ENCODE assay signal across 8 cellular contexts in the genomic region with DNA sequence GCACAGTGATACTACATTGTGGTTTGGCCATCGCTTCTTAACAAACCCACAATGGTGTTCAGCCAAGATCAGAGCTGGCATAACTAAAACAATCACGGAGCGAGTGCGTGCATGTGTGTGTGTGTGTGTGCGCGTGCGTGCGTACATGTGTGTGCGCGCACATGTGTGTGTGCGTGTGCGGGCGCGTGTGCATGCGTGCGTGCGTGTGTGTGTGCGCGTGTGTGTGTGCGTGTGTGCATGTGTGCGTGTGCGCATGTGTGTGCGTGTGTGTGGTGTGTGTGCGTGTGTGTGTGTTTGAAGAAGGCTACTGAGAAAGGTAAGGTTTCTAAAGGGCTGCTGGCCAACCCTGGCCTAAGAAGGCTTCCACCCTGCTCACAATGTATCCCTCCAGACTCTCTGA.
"Had no signal": no experiment of that assay in that cellular context is flagged by ENCODE, and none has a peak within 500 bp of the region (broad histone marks: within the 10 kb centered on the region; RNA-seq: fewer than 3 reads in every experiment).

No MANE protein-coding gene starts in this region.

- FAIRE-seq: H1, H54, HepG2 had no signal

- H3K36me3 Mint-ChIP-seq: IgD-negative memory B cell had no signal

- H2AFZ ChIP-seq: GM23338 had no signal

- H3K9me3 Mint-ChIP-seq: H9 had no signal

- H3K4me3 ChIP-seq: GM23338 had no signal

- H3K4me1 Mint-ChIP-seq: IgD-negative memory B cell had no signal

- DNase-seq: H9, HCEC 1CT, KBM-7 had no signal

- H3K4me2 ChIP-seq: GM23338 had no signal

- H3K27me3 Mint-ChIP-seq: IgD-negative memory B cell had no signal

- H3K4me3 Mint-ChIP-seq: GM23338, H9, IgD-negative memory B cell had no signal

- H3K27ac Mint-ChIP-seq: GM23338, IgD-negative memory B cell had no signal

- ATAC-seq: GM23338, HepG2 had no signal
